Comparison of ENCODE assay signal across 1 cellular context in the genomic region with DNA sequence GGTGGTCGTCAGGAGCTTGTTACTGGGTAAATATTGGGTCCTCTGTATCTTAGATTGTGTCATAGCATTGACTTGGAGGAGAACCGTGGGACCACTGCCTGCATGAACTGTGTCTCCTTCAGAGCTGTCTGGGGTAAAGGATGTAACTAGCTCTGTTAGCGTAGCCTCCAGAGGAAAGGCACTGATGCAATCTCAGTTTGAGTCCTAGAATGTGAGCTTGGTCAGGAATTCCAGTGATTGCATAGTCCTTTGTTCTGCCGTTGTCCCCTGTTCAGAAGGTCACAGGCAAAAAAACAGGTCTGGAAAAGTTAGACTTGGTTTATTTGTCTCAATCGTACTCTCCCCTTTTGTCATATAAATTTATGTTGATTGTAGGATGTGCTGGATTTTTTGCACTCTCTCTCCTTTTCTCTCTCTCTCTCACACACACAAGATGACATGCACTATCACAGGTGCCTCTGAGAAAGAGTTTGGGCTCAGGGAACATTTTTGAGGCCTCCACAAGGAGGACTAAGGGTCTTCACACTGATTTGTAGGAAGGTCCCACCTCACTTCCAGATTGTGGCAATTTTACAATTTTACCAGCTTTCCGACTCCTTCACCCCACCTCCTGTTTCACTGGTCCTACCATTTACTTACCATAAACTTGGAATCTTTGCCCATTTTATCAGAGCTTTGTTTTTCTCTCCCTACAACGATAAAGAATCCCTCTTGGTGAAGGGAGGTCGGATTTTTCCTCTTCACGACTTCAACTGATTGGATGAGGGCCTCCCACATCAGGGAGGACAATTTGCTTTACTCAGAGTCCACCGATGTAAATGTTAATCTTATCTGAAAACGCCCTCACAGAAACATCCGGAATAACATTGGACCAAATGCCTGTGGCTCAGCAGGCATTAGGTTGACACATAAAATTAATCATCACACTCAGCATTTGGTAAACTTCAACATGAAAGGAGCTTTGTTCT.
TF ChIP-seq lines count a peak whose summit lies in the region.

No MANE protein-coding gene starts in this region.

TF ChIP-seq in HepG2, 621 proteins besides CTCF, POLR2A, EP300 and RAD21 (continued from another document and continues in another):
- TF ChIP-seq, protein P1, sequence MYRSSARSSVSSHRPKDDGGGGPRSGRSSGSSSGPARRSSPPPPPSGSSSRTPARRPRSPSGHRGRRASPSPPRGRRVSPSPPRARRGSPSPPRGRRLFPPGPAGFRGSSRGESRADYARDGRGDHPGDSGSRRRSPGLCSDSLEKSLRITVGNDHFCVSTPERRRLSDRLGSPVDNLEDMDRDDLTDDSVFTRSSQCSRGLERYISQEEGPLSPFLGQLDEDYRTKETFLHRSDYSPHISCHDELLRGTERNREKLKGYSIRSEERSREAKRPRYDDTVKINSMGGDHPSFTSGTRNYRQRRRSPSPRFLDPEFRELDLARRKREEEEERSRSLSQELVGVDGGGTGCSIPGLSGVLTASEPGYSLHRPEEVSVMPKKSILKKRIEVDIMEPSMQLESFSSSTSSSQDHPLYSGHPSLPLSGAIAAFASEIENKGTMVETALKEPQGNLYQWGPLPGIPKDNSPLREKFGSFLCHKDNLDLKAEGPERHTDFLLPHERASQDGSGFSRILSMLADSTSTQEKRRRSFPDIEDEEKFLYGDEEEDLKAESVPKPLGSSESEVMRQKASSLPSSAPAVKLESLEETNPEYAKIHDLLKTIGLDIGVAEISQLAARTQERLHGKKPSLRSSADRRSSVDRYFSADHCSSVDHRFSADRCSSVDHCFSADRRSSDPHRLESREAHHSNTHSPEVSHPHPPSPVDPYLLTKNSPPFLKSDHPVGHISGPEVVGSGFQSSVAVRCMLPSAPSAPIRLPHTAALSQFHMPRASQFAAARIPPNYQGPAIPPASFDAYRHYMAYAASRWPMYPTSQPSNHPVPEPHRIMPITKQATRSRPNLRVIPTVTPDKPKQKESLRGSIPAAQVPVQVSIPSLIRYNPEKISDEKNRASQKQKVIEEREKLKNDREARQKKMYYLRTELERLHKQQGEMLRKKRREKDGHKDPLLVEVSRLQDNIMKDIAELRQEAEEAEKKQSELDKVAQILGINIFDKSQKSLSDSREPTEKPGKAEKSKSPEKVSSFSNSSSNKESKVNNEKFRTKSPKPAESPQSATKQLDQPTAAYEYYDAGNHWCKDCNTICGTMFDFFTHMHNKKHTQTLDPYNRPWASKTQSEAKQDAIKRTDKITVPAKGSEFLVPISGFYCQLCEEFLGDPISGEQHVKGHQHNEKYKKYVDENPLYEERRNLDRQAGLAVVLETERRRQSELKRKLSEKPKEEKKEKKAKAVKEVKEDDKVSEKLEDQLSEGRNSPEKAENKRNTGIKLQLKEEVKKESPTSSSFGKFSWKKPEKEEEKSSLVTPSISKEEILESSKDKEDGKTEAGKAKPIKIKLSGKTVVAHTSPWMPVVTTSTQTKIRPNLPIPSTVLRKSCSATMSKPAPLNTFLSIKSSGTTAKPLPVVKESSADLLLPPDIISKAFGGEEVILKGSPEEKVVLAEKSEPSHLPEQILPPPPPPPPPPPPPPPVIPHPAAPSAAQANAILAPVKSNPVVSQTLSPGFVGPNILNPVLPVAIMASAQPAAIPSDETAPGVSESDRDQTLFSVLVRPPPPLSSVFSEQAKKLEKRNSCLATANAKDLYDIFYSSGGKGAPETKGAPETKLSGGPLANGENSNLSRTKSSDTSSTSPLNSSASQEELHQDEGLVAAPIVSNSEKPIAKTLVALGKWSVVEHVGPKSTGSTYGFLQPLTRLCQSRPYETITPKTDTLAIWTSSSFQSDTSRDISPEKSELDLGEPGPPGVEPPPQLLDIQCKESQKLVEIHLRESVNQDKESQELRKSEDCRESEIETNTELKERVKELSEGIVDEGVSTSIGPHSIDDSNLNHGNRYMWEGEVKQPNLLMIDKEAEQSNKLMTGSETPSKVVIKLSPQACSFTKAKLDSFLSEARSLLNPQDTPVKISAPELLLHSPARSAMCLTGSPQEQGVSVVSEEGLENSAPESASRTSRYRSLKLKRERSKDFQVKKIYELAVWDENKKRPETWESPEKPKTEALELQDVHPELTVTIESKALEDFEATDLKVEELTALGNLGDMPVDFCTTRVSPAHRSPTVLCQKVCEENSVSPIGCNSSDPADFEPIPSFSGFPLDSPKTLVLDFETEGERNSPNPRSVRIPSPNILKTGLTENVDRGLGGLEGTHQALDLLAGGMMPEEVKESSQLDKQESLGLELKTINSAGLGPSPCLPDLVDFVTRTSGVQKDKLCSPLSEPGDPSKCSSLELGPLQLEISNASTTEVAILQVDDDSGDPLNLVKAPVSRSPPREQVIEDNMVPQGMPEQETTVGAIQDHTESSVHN (CRISPR knock-in tag; IDR thresholded peaks at IDR 0.05) = no peak
- TF ChIP-seq, protein P2, sequence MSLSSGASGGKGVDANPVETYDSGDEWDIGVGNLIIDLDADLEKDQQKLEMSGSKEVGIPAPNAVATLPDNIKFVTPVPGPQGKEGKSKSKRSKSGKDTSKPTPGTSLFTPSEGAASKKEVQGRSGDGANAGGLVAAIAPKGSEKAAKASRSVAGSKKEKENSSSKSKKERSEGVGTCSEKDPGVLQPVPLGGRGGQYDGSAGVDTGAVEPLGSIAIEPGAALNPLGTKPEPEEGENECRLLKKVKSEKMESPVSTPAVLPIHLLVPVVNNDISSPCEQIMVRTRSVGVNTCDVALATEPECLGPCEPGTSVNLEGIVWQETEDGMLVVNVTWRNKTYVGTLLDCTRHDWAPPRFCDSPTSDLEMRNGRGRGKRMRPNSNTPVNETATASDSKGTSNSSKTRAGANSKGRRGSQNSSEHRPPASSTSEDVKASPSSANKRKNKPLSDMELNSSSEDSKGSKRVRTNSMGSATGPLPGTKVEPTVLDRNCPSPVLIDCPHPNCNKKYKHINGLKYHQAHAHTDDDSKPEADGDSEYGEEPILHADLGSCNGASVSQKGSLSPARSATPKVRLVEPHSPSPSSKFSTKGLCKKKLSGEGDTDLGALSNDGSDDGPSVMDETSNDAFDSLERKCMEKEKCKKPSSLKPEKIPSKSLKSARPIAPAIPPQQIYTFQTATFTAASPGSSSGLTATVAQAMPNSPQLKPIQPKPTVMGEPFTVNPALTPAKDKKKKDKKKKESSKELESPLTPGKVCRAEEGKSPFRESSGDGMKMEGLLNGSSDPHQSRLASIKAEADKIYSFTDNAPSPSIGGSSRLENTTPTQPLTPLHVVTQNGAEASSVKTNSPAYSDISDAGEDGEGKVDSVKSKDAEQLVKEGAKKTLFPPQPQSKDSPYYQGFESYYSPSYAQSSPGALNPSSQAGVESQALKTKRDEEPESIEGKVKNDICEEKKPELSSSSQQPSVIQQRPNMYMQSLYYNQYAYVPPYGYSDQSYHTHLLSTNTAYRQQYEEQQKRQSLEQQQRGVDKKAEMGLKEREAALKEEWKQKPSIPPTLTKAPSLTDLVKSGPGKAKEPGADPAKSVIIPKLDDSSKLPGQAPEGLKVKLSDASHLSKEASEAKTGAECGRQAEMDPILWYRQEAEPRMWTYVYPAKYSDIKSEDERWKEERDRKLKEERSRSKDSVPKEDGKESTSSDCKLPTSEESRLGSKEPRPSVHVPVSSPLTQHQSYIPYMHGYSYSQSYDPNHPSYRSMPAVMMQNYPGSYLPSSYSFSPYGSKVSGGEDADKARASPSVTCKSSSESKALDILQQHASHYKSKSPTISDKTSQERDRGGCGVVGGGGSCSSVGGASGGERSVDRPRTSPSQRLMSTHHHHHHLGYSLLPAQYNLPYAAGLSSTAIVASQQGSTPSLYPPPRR (CRISPR knock-in tag; IDR thresholded peaks at IDR 0.05; ENCODE audit: borderline replicate concordance) = peak; percentile 71
- TF ChIP-seq SP140L (CRISPR knock-in tag; IDR thresholded peaks at IDR 0.05; ENCODE audit: borderline replicate concordance) = no peak
- no peak for TF ChIP-seq ZNF24 (IDR thresholded peaks at IDR 0.05)
- TF ChIP-seq, protein P3, sequence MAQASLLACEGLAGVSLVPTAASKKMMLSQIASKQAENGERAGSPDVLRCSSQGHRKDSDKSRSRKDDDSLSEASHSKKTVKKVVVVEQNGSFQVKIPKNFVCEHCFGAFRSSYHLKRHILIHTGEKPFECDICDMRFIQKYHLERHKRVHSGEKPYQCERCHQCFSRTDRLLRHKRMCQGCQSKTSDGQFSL (CRISPR knock-in tag; IDR thresholded peaks at IDR 0.05) = no peak
- no peak for TF ChIP-seq TP53 (CRISPR knock-in tag; conservative IDR thresholded peaks at IDR 0.05)
- TF ChIP-seq, protein P4, sequence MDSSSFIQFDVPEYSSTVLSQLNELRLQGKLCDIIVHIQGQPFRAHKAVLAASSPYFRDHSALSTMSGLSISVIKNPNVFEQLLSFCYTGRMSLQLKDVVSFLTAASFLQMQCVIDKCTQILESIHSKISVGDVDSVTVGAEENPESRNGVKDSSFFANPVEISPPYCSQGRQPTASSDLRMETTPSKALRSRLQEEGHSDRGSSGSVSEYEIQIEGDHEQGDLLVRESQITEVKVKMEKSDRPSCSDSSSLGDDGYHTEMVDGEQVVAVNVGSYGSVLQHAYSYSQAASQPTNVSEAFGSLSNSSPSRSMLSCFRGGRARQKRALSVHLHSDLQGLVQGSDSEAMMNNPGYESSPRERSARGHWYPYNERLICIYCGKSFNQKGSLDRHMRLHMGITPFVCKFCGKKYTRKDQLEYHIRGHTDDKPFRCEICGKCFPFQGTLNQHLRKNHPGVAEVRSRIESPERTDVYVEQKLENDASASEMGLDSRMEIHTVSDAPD (CRISPR knock-in tag; IDR thresholded peaks at IDR 0.05) = no peak; the same call in 1 of the 2 replicates
- TF ChIP-seq, protein P5, sequence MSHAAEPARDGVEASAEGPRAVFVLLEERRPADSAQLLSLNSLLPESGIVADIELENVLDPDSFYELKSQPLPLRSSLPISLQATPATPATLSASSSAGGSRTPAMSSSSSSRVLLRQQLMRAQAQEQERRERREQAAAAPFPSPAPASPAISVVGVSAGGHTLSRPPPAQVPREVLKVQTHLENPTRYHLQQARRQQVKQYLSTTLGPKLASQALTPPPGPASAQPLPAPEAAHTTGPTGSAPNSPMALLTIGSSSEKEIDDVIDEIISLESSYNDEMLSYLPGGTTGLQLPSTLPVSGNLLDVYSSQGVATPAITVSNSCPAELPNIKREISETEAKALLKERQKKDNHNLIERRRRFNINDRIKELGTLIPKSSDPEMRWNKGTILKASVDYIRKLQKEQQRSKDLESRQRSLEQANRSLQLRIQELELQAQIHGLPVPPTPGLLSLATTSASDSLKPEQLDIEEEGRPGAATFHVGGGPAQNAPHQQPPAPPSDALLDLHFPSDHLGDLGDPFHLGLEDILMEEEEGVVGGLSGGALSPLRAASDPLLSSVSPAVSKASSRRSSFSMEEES (CRISPR knock-in tag; IDR thresholded peaks at IDR 0.05) = peak; percentile 75
- no peak for TF ChIP-seq YEATS2 (CRISPR knock-in tag; IDR thresholded peaks at IDR 0.05; ENCODE audit: borderline replicate concordance)
- TF ChIP-seq, protein P6, sequence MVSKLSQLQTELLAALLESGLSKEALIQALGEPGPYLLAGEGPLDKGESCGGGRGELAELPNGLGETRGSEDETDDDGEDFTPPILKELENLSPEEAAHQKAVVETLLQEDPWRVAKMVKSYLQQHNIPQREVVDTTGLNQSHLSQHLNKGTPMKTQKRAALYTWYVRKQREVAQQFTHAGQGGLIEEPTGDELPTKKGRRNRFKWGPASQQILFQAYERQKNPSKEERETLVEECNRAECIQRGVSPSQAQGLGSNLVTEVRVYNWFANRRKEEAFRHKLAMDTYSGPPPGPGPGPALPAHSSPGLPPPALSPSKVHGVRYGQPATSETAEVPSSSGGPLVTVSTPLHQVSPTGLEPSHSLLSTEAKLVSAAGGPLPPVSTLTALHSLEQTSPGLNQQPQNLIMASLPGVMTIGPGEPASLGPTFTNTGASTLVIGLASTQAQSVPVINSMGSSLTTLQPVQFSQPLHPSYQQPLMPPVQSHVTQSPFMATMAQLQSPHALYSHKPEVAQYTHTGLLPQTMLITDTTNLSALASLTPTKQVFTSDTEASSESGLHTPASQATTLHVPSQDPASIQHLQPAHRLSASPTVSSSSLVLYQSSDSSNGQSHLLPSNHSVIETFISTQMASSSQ (IDR thresholded peaks at IDR 0.05; ENCODE audit: low read depth) = peak; percentile 54
- TF ChIP-seq, protein P6 (CRISPR knock-in tag; IDR thresholded peaks at IDR 0.05; ENCODE audit: borderline replicate concordance) = peak; percentile 61; the same call in 1 of the 2 replicates
- TF ChIP-seq, protein P7, sequence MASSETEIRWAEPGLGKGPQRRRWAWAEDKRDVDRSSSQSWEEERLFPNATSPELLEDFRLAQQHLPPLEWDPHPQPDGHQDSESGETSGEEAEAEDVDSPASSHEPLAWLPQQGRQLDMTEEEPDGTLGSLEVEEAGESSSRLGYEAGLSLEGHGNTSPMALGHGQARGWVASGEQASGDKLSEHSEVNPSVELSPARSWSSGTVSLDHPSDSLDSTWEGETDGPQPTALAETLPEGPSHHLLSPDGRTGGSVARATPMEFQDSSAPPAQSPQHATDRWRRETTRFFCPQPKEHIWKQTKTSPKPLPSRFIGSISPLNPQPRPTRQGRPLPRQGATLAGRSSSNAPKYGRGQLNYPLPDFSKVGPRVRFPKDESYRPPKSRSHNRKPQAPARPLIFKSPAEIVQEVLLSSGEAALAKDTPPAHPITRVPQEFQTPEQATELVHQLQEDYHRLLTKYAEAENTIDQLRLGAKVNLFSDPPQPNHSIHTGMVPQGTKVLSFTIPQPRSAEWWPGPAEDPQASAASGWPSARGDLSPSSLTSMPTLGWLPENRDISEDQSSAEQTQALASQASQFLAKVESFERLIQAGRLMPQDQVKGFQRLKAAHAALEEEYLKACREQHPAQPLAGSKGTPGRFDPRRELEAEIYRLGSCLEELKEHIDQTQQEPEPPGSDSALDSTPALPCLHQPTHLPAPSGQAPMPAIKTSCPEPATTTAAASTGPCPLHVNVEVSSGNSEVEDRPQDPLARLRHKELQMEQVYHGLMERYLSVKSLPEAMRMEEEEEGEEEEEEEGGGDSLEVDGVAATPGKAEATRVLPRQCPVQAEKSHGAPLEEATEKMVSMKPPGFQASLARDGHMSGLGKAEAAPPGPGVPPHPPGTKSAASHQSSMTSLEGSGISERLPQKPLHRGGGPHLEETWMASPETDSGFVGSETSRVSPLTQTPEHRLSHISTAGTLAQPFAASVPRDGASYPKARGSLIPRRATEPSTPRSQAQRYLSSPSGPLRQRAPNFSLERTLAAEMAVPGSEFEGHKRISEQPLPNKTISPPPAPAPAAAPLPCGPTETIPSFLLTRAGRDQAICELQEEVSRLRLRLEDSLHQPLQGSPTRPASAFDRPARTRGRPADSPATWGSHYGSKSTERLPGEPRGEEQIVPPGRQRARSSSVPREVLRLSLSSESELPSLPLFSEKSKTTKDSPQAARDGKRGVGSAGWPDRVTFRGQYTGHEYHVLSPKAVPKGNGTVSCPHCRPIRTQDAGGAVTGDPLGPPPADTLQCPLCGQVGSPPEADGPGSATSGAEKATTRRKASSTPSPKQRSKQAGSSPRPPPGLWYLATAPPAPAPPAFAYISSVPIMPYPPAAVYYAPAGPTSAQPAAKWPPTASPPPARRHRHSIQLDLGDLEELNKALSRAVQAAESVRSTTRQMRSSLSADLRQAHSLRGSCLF (CRISPR knock-in tag; IDR thresholded peaks at IDR 0.05; ENCODE audit: borderline replicate concordance) = no peak
- no peak for TF ChIP-seq ATRX (CRISPR knock-in tag; IDR thresholded peaks at IDR 0.05; ENCODE audit: borderline replicate concordance)
- TF ChIP-seq HNF4G (IDR thresholded peaks at IDR 0.05; ENCODE audit: borderline replicate concordance, low read depth, low read length) = peak; percentile 87; the same call in 1 of the 2 replicates
- 0 out of 2 replicates have a peak, but pooled peaks have one; percentile 52 for TF ChIP-seq HNF4G (CRISPR knock-in tag; IDR thresholded peaks at IDR 0.05; ENCODE audit: borderline replicate concordance, low read depth)
